ENCODE assay signal across 20 cellular contexts in genomic region chr3:41986566-41986965, GRCh38. TPM values are rescaled to one million over a fixed set of nuclear protein-coding genes. Genes with fewer than 3 reads are reported as not detected.
DNase-seq lines count a peak whose midpoint lies in the region; ATAC-seq, FAIRE-seq and TF ChIP-seq lines count a peak whose summit lies in the region.
"Had no signal": no experiment of that assay in that cellular context is flagged by ENCODE, and none has a peak within 500 bp of the region (broad histone marks: within the 10 kb centered on the region; RNA-seq: fewer than 3 reads in every experiment).

No MANE protein-coding gene starts in this region.

- DNase-seq in MCF 10A (ENCODE audit: unreplicated experiment) (peak; percentile 57), breast epithelium (ENCODE audit: low spot score in 2 of 2) (no peak), bronchial epithelial cell (ENCODE audit: low read depth) (peak; percentile 36), left colon (no peak), kidney glomerular epithelial cell (lab: John Stamatoyannopoulos, UW) (no peak), prostate gland (ENCODE audit: low spot score) (no peak)
- DNase-seq: C1 segment of cervical spinal cord; Calu3; CD4-positive, alpha-beta memory T cell; COR-L47; DMS53; DMS79 treated with DMSO at 0.1 percent for 48 hours; GF-D8; GOT3; HFFc6 had no signal

- no peak overlapping the region for H3K27ac Mint-ChIP-seq in MCF 10A (ENCODE audit: low read depth, unreplicated experiment)
- H3K27ac Mint-ChIP-seq: CD4-positive, alpha-beta memory T cell; HFFc6 had no signal

- H3K27ac ChIP-seq in breast epithelium (no peak overlapping the region), prostate gland (no peak overlapping the region)

- H3K4me1 ChIP-seq in breast epithelium (no peaks in the 10 kb centered on the region), prostate gland (replicated peaks) (no peaks in the 10 kb centered on the region)
- H3K4me1 ChIP-seq: HAP-1 had no signal

- H3K36me3 Mint-ChIP-seq in MCF 10A (ENCODE audit: insufficient read depth, unreplicated experiment) = no peaks in the 10 kb centered on the region
- H3K36me3 Mint-ChIP-seq: CD4-positive, alpha-beta memory T cell had no signal

- H3K27me3 Mint-ChIP-seq in MCF 10A (ENCODE audit: insufficient read depth, unreplicated experiment) = no peaks in the 10 kb centered on the region
- H3K27me3 Mint-ChIP-seq: CD4-positive, alpha-beta memory T cell had no signal

- TF ChIP-seq POLR2A in breast epithelium (IDR thresholded peaks at IDR 0.05) = no peak
- no peak for TF ChIP-seq POLR2A in prostate gland (IDR thresholded peaks at IDR 0.05)

- H3K4me1 Mint-ChIP-seq in MCF 10A (ENCODE audit: insufficient read depth, unreplicated experiment) = no peaks in the 10 kb centered on the region
- H3K4me1 Mint-ChIP-seq: CD4-positive, alpha-beta memory T cell had no signal

- BruUV-seq in MCF 10A (replicated peaks; lab: Mats Ljungman, UMichigan) = no TSS peak

- no peaks in the 10 kb centered on the region for H3K36me3 ChIP-seq in breast epithelium
- H3K36me3 ChIP-seq in bronchial epithelial cell (ENCODE audit: control insufficient read depth, insufficient read depth, low read length) = no peaks in the 10 kb centered on the region
- H3K36me3 ChIP-seq in prostate gland = no peaks in the 10 kb centered on the region
- H3K36me3 ChIP-seq: HAP-1 had no signal

- H3K27me3 ChIP-seq in breast epithelium (no peaks in the 10 kb centered on the region), bronchial epithelial cell (ENCODE audit: control insufficient read depth, insufficient read depth, low read length) (no peaks in the 10 kb centered on the region), prostate gland (replicated peaks; ENCODE audit: insufficient read depth) (no peaks in the 10 kb centered on the region)

- peak; percentile 34 for ATAC-seq in left colon
- ATAC-seq in GM18861 (IDR thresholded peaks at IDR 0.05; ENCODE audit: unreplicated experiment) = no peak

- H3K9me3 ChIP-seq in breast epithelium = no peaks in the 10 kb centered on the region
- H3K9me3 ChIP-seq in prostate gland = no peaks in the 10 kb centered on the region
- H3K9me3 ChIP-seq: HAP-1 had no signal

- H3K4me3 ChIP-seq in breast epithelium = no peak overlapping the region
- H3K4me3 ChIP-seq in bronchial epithelial cell (ENCODE audit: low read depth, low read length) = no peak overlapping the region
- no peak overlapping the region for H3K4me3 ChIP-seq in prostate gland
- H3K4me3 ChIP-seq: HAP-1 had no signal

- WGBS in prostate gland = 67% methylated on average over 2 of the region's 2 CpGs

- POLR2A ChIA-PET in MCF 10A (lab: Yijun Ruan, JAX) = interaction anchor here (0.7 to 1.4 kb wide), 2 partner anchors 25 to 34 kb away, joined by 3 to 6 read pairs; partner anchors contain the start of gene ULK4

- H3K4me3 Mint-ChIP-seq in MCF 10A (ENCODE audit: unreplicated experiment) = no peak overlapping the region
- H3K4me3 Mint-ChIP-seq: CD4-positive, alpha-beta memory T cell; HFFc6 had no signal

- CTCF ChIA-PET in MCF 10A (lab: Yijun Ruan, JAX) = interaction anchor here (0.6 kb wide), 2 partner anchors 44 to 241 kb away, joined by 3 to 4 read pairs; no protein-coding TSS in a partner anchor

- TF ChIP-seq CTCF in MCF 10A (IDR thresholded peaks at IDR 0.05; ENCODE audit: unreplicated experiment) = no peak
- no peak for TF ChIP-seq CTCF in breast epithelium (IDR thresholded peaks at IDR 0.05)
- TF ChIP-seq CTCF in bronchial epithelial cell (IDR thresholded peaks at IDR 0.05; ENCODE audit: insufficient read depth, low read length, severe bottlenecking) = no peak
- no peak for TF ChIP-seq CTCF in prostate gland (IDR thresholded peaks at IDR 0.05)

- intact Hi-C loops in MCF 10A (cut with micrococcal nuclease) (no loop called here), breast epithelium (cut with DNase I; ENCODE audit: low total_unique reads) (no loop called here), left colon (cut with DNase I, micrococcal nuclease) (no loop called here), prostate gland (cut with DNase I) (no loop called here)

- FAIRE-seq in bronchial epithelial cell (lab: Jason Lieb, UNC) = no peak
- FAIRE-seq: GM12891, GM18507, H54 had no signal

- H3K9me3 Mint-ChIP-seq in MCF 10A (ENCODE audit: unreplicated experiment) = no peaks in the 10 kb centered on the region
- H3K9me3 Mint-ChIP-seq: CD4-positive, alpha-beta memory T cell; HFFc6 had no signal

RNA-seq across cellular contexts. Expression of gene ULK4, which starts 24.7 kb away (rescaled TPM):
- total RNA-seq in MCF 10A (2022) (6.9 and 7.8 TPM in 2 replicates), breast epithelium (10 to 100 TPM; 23.0 to 52.8 (median 31.8) TPM), bronchial epithelial cell (3.9 and 6.4 TPM in 2 replicates), left colon (1 to 10 TPM; 5.3 to 5.7 TPM), prostate gland (10 to 100 TPM; 23.1 to 33.7 TPM)

Comparison
In these comparisons a context has a peak if more than half of its experiments do, and no peak if none do; other contexts are left out.
1. DNase-seq: peak in MCF 10A (single experiment) and bronchial epithelial cell (single experiment); none in breast epithelium (0 of 2), left colon (0 of 2), kidney glomerular epithelial cell (single experiment) and prostate gland (single experiment).